25 cellular contexts compared by ENCODE assay signal in the genomic region with DNA sequence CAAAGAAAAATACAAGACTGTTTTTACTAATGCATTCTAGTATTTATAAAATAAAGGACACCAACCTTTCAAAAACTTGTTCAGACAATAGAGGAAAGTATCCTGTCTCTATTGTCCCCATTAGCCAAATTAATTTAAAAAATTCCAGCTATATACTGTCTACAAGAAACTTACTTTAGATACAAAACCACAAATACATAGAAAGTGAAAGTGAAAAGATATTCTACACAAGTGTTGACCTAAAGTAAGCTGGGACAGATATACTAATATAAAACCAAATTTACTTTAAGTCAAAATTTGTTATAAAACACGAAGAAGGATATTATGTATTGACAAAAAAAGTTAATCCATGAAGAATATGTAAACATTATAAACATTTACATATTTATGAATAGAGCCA.
"Had no signal": no experiment of that assay in that cellular context is flagged by ENCODE, and none has a peak within 500 bp of the region (broad histone marks: within the 10 kb centered on the region; RNA-seq: fewer than 3 reads in every experiment).

No MANE protein-coding gene starts in this region.

- H3K9me3 ChIP-seq: adrenal gland, esophagus squamous epithelium, gastroesophageal sphincter, ovary, prostate gland, right atrium auricular region, thyroid gland had no signal

- FAIRE-seq: bronchial epithelial cell had no signal

- H3K4me1 ChIP-seq: adrenal gland, esophagus squamous epithelium, gastroesophageal sphincter, prostate gland, right atrium auricular region, thyroid gland had no signal

- H3K4me3 ChIP-seq: adrenal gland, esophagus squamous epithelium, gastroesophageal sphincter, ovary, prostate gland, right atrium auricular region, thyroid gland had no signal

- H3K27me3 ChIP-seq: adrenal gland, esophagus squamous epithelium, gastroesophageal sphincter, ovary, right atrium auricular region, thyroid gland had no signal

- H3K36me3 ChIP-seq: adrenal gland, esophagus squamous epithelium, gastroesophageal sphincter, ovary, prostate gland, right atrium auricular region, thyroid gland had no signal

- H3K27ac ChIP-seq: adrenal gland, esophagus squamous epithelium, gastroesophageal sphincter, ovary, prostate gland, right atrium auricular region, thyroid gland had no signal

- ATAC-seq: activated CD4-positive, alpha-beta T cell treated with anti-CD3 and anti-CD28 coated beads for 36 hours; activated T-helper 17 cell treated with anti-CD3 and anti-CD28 coated beads, Interleukin-2, amount 50 U/mL, for 72 hours; gastroesophageal sphincter; left ventricle myocardium superior; natural killer cell treated with Interleukin-12 subunit alpha and Interleukin-12 subunit beta and Interleukin-15 and Interleukin-18, amount 100 ng/mL, for 72 hours had no signal

- DNase-seq: activated B cell treated with CpG ODN at 0.5 μM for 24 hours; activated CD4-positive, alpha-beta T cell treated with anti-CD3 and anti-CD28 coated beads for 36 hours; activated CD4-positive, alpha-beta T cell treated with anti-CD3 and anti-CD28 coated beads, Interleukin-2, amount 50 U/mL, for 4 hours; activated CD8-positive, alpha-beta memory T cell treated with anti-CD3 and anti-CD28 coated beads for 24 hours; activated CD8-positive, alpha-beta memory T cell treated with anti-CD3 and anti-CD28 coated beads, Interleukin-2, amount 50 U/mL, for 4 hours; activated T-cell treated with anti-CD3 and anti-CD28 coated beads, Interleukin-2, amount 50 U/mL, for 24 hours; adrenal gland; cerebellar nuclear complex; cortex of kidney; endodermal cell; esophagus squamous epithelium; head of caudate nucleus; hypothalamus; left ventricle myocardium superior; ovary; stimulated activated CD4-positive, alpha-beta T cell treated with anti-CD3 and anti-CD28 coated beads, Interleukin-12 subunit alpha, Interleukin-12 subunit beta, amount 100 ng/mL, for 4 hours; stimulated activated CD4-positive, alpha-beta T cell treated with anti-CD3 and anti-CD28 coated beads, Interleukin-4, amount 100 ng/mL, for 4 hours; substantia nigra; thyroid gland had no signal
